8 cellular contexts compared by ENCODE assay signal in the genomic region with DNA sequence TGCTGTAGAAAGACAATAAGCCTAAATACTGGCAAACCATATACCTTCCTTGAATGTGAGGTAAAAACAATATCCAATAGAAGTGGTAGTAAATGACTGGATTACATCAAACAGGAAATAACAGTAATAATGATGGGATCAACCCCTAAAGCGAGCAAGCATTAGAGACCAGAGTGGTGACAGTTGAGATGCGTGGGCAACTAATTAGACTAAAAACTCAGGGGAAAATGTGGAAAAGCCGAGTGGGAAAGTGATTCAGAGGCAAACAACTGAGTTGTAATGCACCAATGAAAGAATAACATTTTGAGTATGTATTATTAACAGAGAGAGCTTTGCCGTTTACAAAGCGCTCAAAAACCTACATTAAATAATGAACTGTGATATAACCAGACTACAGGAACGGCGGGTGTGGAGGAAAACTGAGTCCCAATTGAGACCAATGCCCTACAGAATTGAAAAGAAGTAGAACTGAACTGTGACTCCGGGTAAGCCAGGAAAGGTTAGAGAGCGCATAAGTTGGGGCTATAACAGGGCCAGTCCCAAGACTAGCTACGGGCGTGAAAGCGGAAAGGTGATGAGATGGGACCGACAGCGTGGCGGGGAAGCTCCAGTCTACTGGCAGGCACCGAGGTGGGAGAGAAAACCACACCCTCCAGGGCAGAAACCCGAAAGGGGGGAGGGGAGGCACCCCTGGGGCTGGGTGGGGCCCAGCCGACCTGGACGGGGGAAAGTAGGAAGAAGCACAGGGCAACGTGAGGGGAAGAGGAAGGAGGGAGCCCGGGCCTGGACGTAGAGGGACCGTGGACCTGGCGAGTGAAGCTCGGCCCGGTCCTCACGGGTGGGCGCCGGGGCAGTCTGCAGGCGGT. TPM values are rescaled to one million over a fixed set of nuclear protein-coding genes. Genes with fewer than 3 reads are reported as not detected.
DNase-seq lines count a peak whose midpoint lies in the region; ATAC-seq and TF ChIP-seq lines count a peak whose summit lies in the region.

No MANE protein-coding gene starts in this region.

- peaks cover 24 to 30% of the 10 kb centered on the region in 2 donors for H3K4me1 Mint-ChIP-seq in natural killer cell

- ATAC-seq in HG02970 (IDR thresholded peaks at IDR 0.05; ENCODE audit: low FRiP score, unreplicated experiment) = peak; percentile 38
- peak; percentile 9 to 21 (median 11) for ATAC-seq in natural killer cell
- ATAC-seq in stimulated activated naive CD8-positive, alpha-beta T cell treated with anti-CD3 and anti-CD28 coated beads, Interleukin-15, Interleukin-2, amounts not matched to agents 100 U/mL and 50 U/mL, for 24 hours = peak; percentile 47

- TF ChIP-seq CTCF in natural killer cell (IDR thresholded peaks at IDR 0.05) = no peak

- H3K27me3 Mint-ChIP-seq in natural killer cell (ENCODE audit: low read depth in 2 of 2) = no peaks in the 10 kb centered on the region

- no peaks in the 10 kb centered on the region for H3K9me3 Mint-ChIP-seq in natural killer cell

- peak overlapping the region; percentile 92 for H3K27ac ChIP-seq in epithelial cell of prostate

- intact Hi-C loops in natural killer cell (cut with micrococcal nuclease) = loop anchor here (2.0 to 10.0 kb wide), 3 partner anchors 79 to 327 kb away; partner anchors contain the start of genes DCAF12, MYORG and UBAP1

- H3K4me3 Mint-ChIP-seq in natural killer cell = peak overlapping the region; percentile 96

- DNase-seq in NCI-H1436 (lab: John Stamatoyannopoulos, UW) = peak; percentile 40
- DNase-seq in NCI-H1436 treated with DMSO at 0.1 percent for 48 hours (lab: John Stamatoyannopoulos, UW) = no peak
- DNase-seq in NCI-H526 (lab: John Stamatoyannopoulos, UW) = peak; percentile 54 to 73
- peak; percentile 85 for DNase-seq in activated CD8-positive, alpha-beta memory T cell treated with anti-CD3 and anti-CD28 coated beads for 24 hours
- no peak for DNase-seq in epithelial cell of prostate (ENCODE audit: low read depth, low spot score)
- no peak for DNase-seq in natural killer cell
- peak; percentile 77 for DNase-seq in stimulated activated naive CD8-positive, alpha-beta T cell treated with anti-CD3 and anti-CD28 coated beads, Interleukin-15, Interleukin-2, amounts not matched to agents 100 U/mL and 50 U/mL, for 24 hours

- H3K36me3 Mint-ChIP-seq in natural killer cell = no peaks in the 10 kb centered on the region

- H3K27ac Mint-ChIP-seq in natural killer cell = peak overlapping the region; percentile 99

RNA-seq across cellular contexts. Expression of gene UBAP2, which starts 0.6 kb away (rescaled TPM):
- total RNA-seq in natural killer cell = 10 to 100 TPM; 30.2 to 34.4 (median 31.1) TPM

Comparison
In these comparisons a context has a peak if more than half of its experiments do, and no peak if none do; other contexts are left out.
1. DNase-seq: peak in NCI-H1436 (single experiment), NCI-H526 (2 of 2), activated CD8-positive, alpha-beta memory T cell treated with anti-CD3 and anti-CD28 coated beads for 24 hours (single experiment) and stimulated activated naive CD8-positive, alpha-beta T cell treated with anti-CD3 and anti-CD28 coated beads, Interleukin-15, Interleukin-2, amounts not matched to agents 100 U/mL and 50 U/mL, for 24 hours (single experiment); none in NCI-H1436 treated with DMSO at 0.1 percent for 48 hours (single experiment), epithelial cell of prostate (single experiment) and natural killer cell (single experiment).
2. Peak in every context shown above with its lines, with median percentiles within 50 percentile points of each other: ATAC-seq.